12 cellular contexts compared by ENCODE assay signal in the genomic region with DNA sequence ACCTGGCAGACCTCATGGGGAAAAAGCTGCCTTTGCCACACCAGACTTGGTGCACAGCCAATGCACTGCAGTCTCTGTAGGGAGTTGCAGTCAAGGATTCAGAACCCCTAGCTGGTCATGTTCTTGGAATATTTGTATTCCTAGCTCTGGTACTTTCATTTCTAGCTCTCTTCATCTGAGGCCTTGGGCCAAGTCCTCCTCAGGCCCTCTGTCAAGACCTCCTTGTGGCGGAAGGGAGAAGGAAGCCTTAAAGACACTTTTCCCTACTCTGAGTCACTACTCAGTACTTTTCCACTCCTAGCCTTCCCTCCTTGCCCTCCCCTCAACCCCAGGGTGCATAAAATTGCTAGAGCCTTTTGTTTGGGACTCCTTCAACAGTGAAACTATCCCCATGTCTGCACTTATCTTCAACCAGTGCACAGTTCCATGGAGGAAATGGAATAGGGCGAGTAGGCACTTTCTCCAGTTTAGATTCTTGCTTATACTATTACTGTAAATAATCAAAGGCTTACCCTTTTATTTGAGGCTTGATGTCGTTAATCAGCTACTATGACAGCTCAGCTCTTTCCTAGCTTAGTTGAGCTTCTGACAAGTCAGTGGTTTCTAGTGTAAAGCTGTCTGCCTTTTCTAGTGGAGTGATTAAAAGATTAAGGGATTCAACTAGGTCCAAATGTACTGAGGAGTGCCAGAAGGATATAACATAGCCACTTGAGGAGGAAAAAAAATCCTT. TPM values are rescaled to one million over a fixed set of nuclear protein-coding genes. Genes with fewer than 3 reads are reported as not detected.
DNase-seq lines count a peak whose midpoint lies in the region; ATAC-seq and TF ChIP-seq lines count a peak whose summit lies in the region.
"Had no signal": no experiment of that assay in that cellular context is flagged by ENCODE, and none has a peak within 500 bp of the region (broad histone marks: within the 10 kb centered on the region; RNA-seq: fewer than 3 reads in every experiment).

No MANE protein-coding gene starts in this region.

- DNase-seq in NCI-H82 treated with DMSO at 0.1 percent for 48 hours (lab: John Stamatoyannopoulos, UW; ENCODE audit: unreplicated experiment) (peak; percentile 95), endodermal cell (peak; percentile 81), omental fat pad (ENCODE audit: low spot score) (no peak), SKM-1 treated with dmso at 0.1 percent for 144 hours (lab: John Stamatoyannopoulos, UW; ENCODE audit: unreplicated experiment) (no peak), RPMI8226 (no peak)
- DNase-seq in effector memory CD8-positive, alpha-beta T cell: no peak
- DNase-seq: NCI-H1694 treated with DMSO at 0.1 percent for 48 hours; stimulated activated CD4-positive, alpha-beta T cell treated with anti-CD3 and anti-CD28 coated beads, Interleukin-12 subunit alpha, Interleukin-12 subunit beta, amount 100 ng/mL, for 4 hours; stimulated activated naive B cell treated with anti-CD40 and anti-IgM and Interleukin-4, amounts not matched to agents 10 μg/mL and 1 μg/mL and 100 μg/mL, for 72 hours had no signal

- H3K4me1 ChIP-seq in endodermal cell (ENCODE audit: control insufficient read depth, insufficient read depth, low read length): no peaks in the 10 kb centered on the region

- peaks cover 11% of the 10 kb centered on the region for H3K27me3 ChIP-seq in endodermal cell (ENCODE audit: control insufficient read depth, insufficient read depth, low read length, poor library complexity, severe bottlenecking)

- TF ChIP-seq CTCF in GM12875 (IDR thresholded peaks at IDR 0.05; ENCODE audit: borderline replicate concordance, insufficient read depth, low read depth, low read length): 0 out of 2 replicates have a peak, but pooled peaks have one; percentile 8
- TF ChIP-seq CTCF in endodermal cell (conservative IDR thresholded peaks at IDR 0.05): peak; percentile 68
- no peak for TF ChIP-seq CTCF in omental fat pad (IDR thresholded peaks at IDR 0.05)

- no peak overlapping the region for H3K4me3 Mint-ChIP-seq in endodermal cell
- no peak overlapping the region for H3K4me3 Mint-ChIP-seq in effector memory CD8-positive, alpha-beta T cell
- H3K4me3 Mint-ChIP-seq: stimulated activated naive B cell treated with anti-CD40 and anti-IgM and Interleukin-4, amounts not matched to agents 10 μg/mL and 1 μg/mL and 100 μg/mL, for 72 hours had no signal

- H3K9me3 ChIP-seq in endodermal cell (ENCODE audit: control insufficient read depth, low read length): no peaks in the 10 kb centered on the region

- no peak overlapping the region for H3K27ac ChIP-seq in endodermal cell (ENCODE audit: low read depth, low read length)
- H3K27ac ChIP-seq: HL-60 had no signal

- H3K36me3 Mint-ChIP-seq in endodermal cell (ENCODE audit: low read depth): no peaks in the 10 kb centered on the region
- H3K36me3 Mint-ChIP-seq in effector memory CD8-positive, alpha-beta T cell (ENCODE audit: insufficient read depth): no peaks in the 10 kb centered on the region
- H3K36me3 Mint-ChIP-seq: stimulated activated naive B cell treated with anti-CD40 and anti-IgM and Interleukin-4, amounts not matched to agents 10 μg/mL and 1 μg/mL and 100 μg/mL, for 72 hours had no signal

- peaks cover 10% of the 10 kb centered on the region for H3K4me1 Mint-ChIP-seq in endodermal cell
- no peaks in the 10 kb centered on the region for H3K4me1 Mint-ChIP-seq in effector memory CD8-positive, alpha-beta T cell (ENCODE audit: low read depth in 2 of 2)
- H3K4me1 Mint-ChIP-seq: stimulated activated naive B cell treated with anti-CD40 and anti-IgM and Interleukin-4, amounts not matched to agents 10 μg/mL and 1 μg/mL and 100 μg/mL, for 72 hours had no signal

- H3K36me3 ChIP-seq in endodermal cell (ENCODE audit: control insufficient read depth, insufficient read depth, low read length): no peaks in the 10 kb centered on the region

- H3K9me3 Mint-ChIP-seq in endodermal cell: no peaks in the 10 kb centered on the region
- no peaks in the 10 kb centered on the region for H3K9me3 Mint-ChIP-seq in effector memory CD8-positive, alpha-beta T cell

- no peak overlapping the region for H3K9ac ChIP-seq in endodermal cell (ENCODE audit: extremely low read depth, low read length, poor library complexity, severe bottlenecking)

- WGBS in endodermal cell (ENCODE audit: insufficient coverage in 1 of 2, insufficient read length in 1 of 2), 2 experiments: 91 to 100% methylated on average over 1 to 3 of the region's 3 CpGs

- H3K27ac Mint-ChIP-seq in endodermal cell: peak overlapping the region; percentile 82
- H3K27ac Mint-ChIP-seq in effector memory CD8-positive, alpha-beta T cell: no peak overlapping the region
- H3K27ac Mint-ChIP-seq: stimulated activated naive B cell treated with anti-CD40 and anti-IgM and Interleukin-4, amounts not matched to agents 10 μg/mL and 1 μg/mL and 100 μg/mL, for 72 hours had no signal

- H3K27me3 Mint-ChIP-seq in endodermal cell (ENCODE audit: insufficient read depth): peaks cover 5% of the 10 kb centered on the region
- peaks cover 16 to 21% of the 10 kb centered on the region in 2 donors for H3K27me3 Mint-ChIP-seq in effector memory CD8-positive, alpha-beta T cell

- ATAC-seq in omental fat pad (ENCODE audit: low FRiP score): peak; percentile 59
- ATAC-seq in effector memory CD8-positive, alpha-beta T cell (replicated peaks): no peak
- ATAC-seq in HG02642 (IDR thresholded peaks at IDR 0.05; ENCODE audit: poor library complexity, unreplicated experiment): no peak
- ATAC-seq: stimulated activated naive B cell treated with anti-CD40 and anti-IgM and Interleukin-4, amounts not matched to agents 10 μg/mL and 1 μg/mL and 100 μg/mL, for 72 hours had no signal

- H3K4me3 ChIP-seq in GM12875 (ENCODE audit: low read depth, low read length) (no peak overlapping the region), endodermal cell (ENCODE audit: low read length) (no peak overlapping the region)

RNA-seq across cellular contexts. Expression of a gene that starts 15.8 kb away (rescaled TPM):
- total RNA-seq in endodermal cell (1 to 10 TPM; 3.8 to 5.5 TPM), omental fat pad (1 to 10 TPM in 1 of 4 donors, under 1 TPM in 3; 0.56 to 1.8 (median 0.91) TPM)
- polyA plus RNA-seq in endodermal cell (2013, experiment 1 of 2): 0.28 TPM
- polyA plus RNA-seq in endodermal cell (2013, experiment 2 of 2): 0.21 TPM

RNA-seq across cellular contexts. Expression of a gene that starts 21.7 kb away (rescaled TPM):
- total RNA-seq in endodermal cell (10 to 100 TPM in 1 of 2 donors, 1 to 10 TPM in 1; 7.0 to 10.1 TPM), omental fat pad (1 to 10 TPM; 3.5 to 7.3 (median 5.3) TPM)
- 10.4 TPM for polyA plus RNA-seq in endodermal cell (2013, experiment 1 of 2)
- polyA plus RNA-seq in endodermal cell (2013, experiment 2 of 2): 9.3 TPM

Comparison
In these comparisons a context has a peak if more than half of its experiments do, and no peak if none do; other contexts are left out.
1. CTCF ChIP-seq: peak in GM12875 (single experiment) and endodermal cell (single experiment); none in omental fat pad (0 of 3).
2. DNase-seq: peak in NCI-H82 treated with DMSO at 0.1 percent for 48 hours (single experiment) and endodermal cell (single experiment); none in omental fat pad (single experiment), SKM-1 treated with dmso at 0.1 percent for 144 hours (single experiment), effector memory CD8-positive, alpha-beta T cell (0 of 3) and RPMI8226 (single experiment).